10 cellular contexts compared by ENCODE assay signal in genomic region chr3:71045917-71046282, GRCh38.
A peak's percentile ranks its signal among the peaks of the same experiment; 100 is the strongest.
DNase-seq lines count a peak whose midpoint lies in the region; ATAC-seq and TF ChIP-seq lines count a peak whose summit lies in the region.
"Had no signal": no experiment of that assay in that cellular context is flagged by ENCODE, and none has a peak within 500 bp of the region (broad histone marks: within the 10 kb centered on the region; RNA-seq: fewer than 3 reads in every experiment).

No MANE protein-coding gene starts in this region.

- H3K4me1 Mint-ChIP-seq in activated CD4-positive, alpha-beta T cell treated with anti-CD3 and anti-CD28 coated beads for 36 hours, result peaks cover 90% of the 10 kb centered on the region
- H3K4me1 Mint-ChIP-seq in activated T-helper 17 cell treated with anti-CD3 and anti-CD28 coated beads, Interleukin-2, amount 50 U/mL, for 72 hours, result peaks cover 75% of the 10 kb centered on the region
- H3K4me1 Mint-ChIP-seq in progenitor cell of endocrine pancreas (ENCODE audit: low read depth), result peaks cover 58% of the 10 kb centered on the region

- no peak overlapping the region for H3K4me3 ChIP-seq in tibial nerve
- H3K4me3 ChIP-seq: smooth muscle cell had no signal

- WGBS in tibial nerve, 2 donors, result 86 to 91% methylated on average over 1 of the region's 1 CpG

- H3K4me1 ChIP-seq in foreskin keratinocyte (peaks cover 7% of the 10 kb centered on the region), tibial nerve (peaks cover 0 to 50% (median 34%) of the 10 kb centered on the region in 4 donors)

- DNase-seq in activated CD4-positive, alpha-beta T cell treated with anti-CD3 and anti-CD28 coated beads for 36 hours, result peak; percentile 64
- DNase-seq in activated CD4-positive, alpha-beta T cell treated with anti-CD3 and anti-CD28 coated beads, Interleukin-2, amount 50 U/mL, for 4 hours, result no peak
- DNase-seq in progenitor cell of endocrine pancreas (ENCODE audit: low spot score, unreplicated experiment) (no peak), HCEC 1CT (no peak), foreskin keratinocyte (no peak), tibial nerve (ENCODE audit: low spot score in 2 of 2) (no peak)

- no peak overlapping the region for H3K27ac ChIP-seq in foreskin keratinocyte
- H3K27ac ChIP-seq in tibial nerve, result no peak overlapping the region

- CTCF ChIA-PET in activated CD4-positive, alpha-beta T cell treated with anti-CD3 and anti-CD28 coated beads for 36 hours (lab: Charles Lee), result interaction anchor here (1.2 kb wide), 1 partner anchor 15 kb away, joined by 6 read pairs; no protein-coding TSS in a partner anchor

- no peaks in the 10 kb centered on the region for H3K9me3 ChIP-seq in tibial nerve

- POLR2A ChIA-PET in activated CD4-positive, alpha-beta T cell treated with anti-CD3 and anti-CD28 coated beads for 36 hours (lab: Charles Lee), result no interaction called here

- no peak for TF ChIP-seq POLR2A in tibial nerve (IDR thresholded peaks at IDR 0.05)

- H3K27me3 Mint-ChIP-seq in activated CD4-positive, alpha-beta T cell treated with anti-CD3 and anti-CD28 coated beads for 36 hours, result no peaks in the 10 kb centered on the region
- no peaks in the 10 kb centered on the region for H3K27me3 Mint-ChIP-seq in activated T-helper 17 cell treated with anti-CD3 and anti-CD28 coated beads, Interleukin-2, amount 50 U/mL, for 72 hours
- H3K27me3 Mint-ChIP-seq in progenitor cell of endocrine pancreas, result no peaks in the 10 kb centered on the region

- peak overlapping the region; percentile 33 for H3K4me3 Mint-ChIP-seq in activated CD4-positive, alpha-beta T cell treated with anti-CD3 and anti-CD28 coated beads for 36 hours
- H3K4me3 Mint-ChIP-seq in activated T-helper 17 cell treated with anti-CD3 and anti-CD28 coated beads, Interleukin-2, amount 50 U/mL, for 72 hours, result no peak overlapping the region
- H3K4me3 Mint-ChIP-seq in progenitor cell of endocrine pancreas (ENCODE audit: low read depth), result no peak overlapping the region

- H3K36me3 Mint-ChIP-seq in activated CD4-positive, alpha-beta T cell treated with anti-CD3 and anti-CD28 coated beads for 36 hours (ENCODE audit: low read depth), result peaks cover 88% of the 10 kb centered on the region
- H3K36me3 Mint-ChIP-seq in activated T-helper 17 cell treated with anti-CD3 and anti-CD28 coated beads, Interleukin-2, amount 50 U/mL, for 72 hours (ENCODE audit: low read depth), result peaks cover 100% of the 10 kb centered on the region
- H3K36me3 Mint-ChIP-seq in progenitor cell of endocrine pancreas (ENCODE audit: insufficient read depth), result peaks cover 27% of the 10 kb centered on the region

- TF ChIP-seq CTCF in progenitor cell of endocrine pancreas (IDR thresholded peaks at IDR 0.05; ENCODE audit: unreplicated experiment) (no peak), foreskin keratinocyte (conservative IDR thresholded peaks at IDR 0.05) (no peak), tibial nerve (IDR thresholded peaks at IDR 0.05) (no peak)

- ATAC-seq in activated CD4-positive, alpha-beta T cell treated with anti-CD3 and anti-CD28 coated beads for 36 hours, result peak; percentile 59
- ATAC-seq in HG02763 (IDR thresholded peaks at IDR 0.05; ENCODE audit: unreplicated experiment) (peak; percentile 58), foreskin keratinocyte (no peak)
- peak; percentile 31 for ATAC-seq in activated T-helper 17 cell treated with anti-CD3 and anti-CD28 coated beads, Interleukin-2, amount 50 U/mL, for 72 hours (replicated peaks)
- ATAC-seq: SK-N-SH treated with all-trans-retinoic acid at 6 μM for 48 hours had no signal

- no peak for TF ChIP-seq EP300 in tibial nerve (IDR thresholded peaks at IDR 0.05)

- H3K9me3 Mint-ChIP-seq in activated CD4-positive, alpha-beta T cell treated with anti-CD3 and anti-CD28 coated beads for 36 hours (ENCODE audit: low read depth), result no peaks in the 10 kb centered on the region
- H3K9me3 Mint-ChIP-seq in activated T-helper 17 cell treated with anti-CD3 and anti-CD28 coated beads, Interleukin-2, amount 50 U/mL, for 72 hours, result no peaks in the 10 kb centered on the region
- H3K9me3 Mint-ChIP-seq in progenitor cell of endocrine pancreas (ENCODE audit: low read depth), result no peaks in the 10 kb centered on the region

- intact Hi-C loops in activated CD4-positive, alpha-beta T cell treated with anti-CD3 and anti-CD28 coated beads for 36 hours (cut with DNase I, micrococcal nuclease), result loop anchor here in 1 of 2 experiments (5.0 kb wide), 1 partner anchor 34 kb away; no protein-coding TSS in a partner anchor

- peak overlapping the region; percentile 87 for H3K27ac Mint-ChIP-seq in activated CD4-positive, alpha-beta T cell treated with anti-CD3 and anti-CD28 coated beads for 36 hours
- peak overlapping the region; percentile 90 for H3K27ac Mint-ChIP-seq in activated T-helper 17 cell treated with anti-CD3 and anti-CD28 coated beads, Interleukin-2, amount 50 U/mL, for 72 hours
- H3K27ac Mint-ChIP-seq in progenitor cell of endocrine pancreas, result peak overlapping the region; percentile 86

- peaks cover 0 to 28% (median 3%) of the 10 kb centered on the region in 3 donors for H3K36me3 ChIP-seq in tibial nerve

- H3K27me3 ChIP-seq in foreskin keratinocyte (no peaks in the 10 kb centered on the region), tibial nerve (no peaks in the 10 kb centered on the region)
